Comparison of ENCODE assay signal across 27 cellular contexts in the genomic region with DNA sequence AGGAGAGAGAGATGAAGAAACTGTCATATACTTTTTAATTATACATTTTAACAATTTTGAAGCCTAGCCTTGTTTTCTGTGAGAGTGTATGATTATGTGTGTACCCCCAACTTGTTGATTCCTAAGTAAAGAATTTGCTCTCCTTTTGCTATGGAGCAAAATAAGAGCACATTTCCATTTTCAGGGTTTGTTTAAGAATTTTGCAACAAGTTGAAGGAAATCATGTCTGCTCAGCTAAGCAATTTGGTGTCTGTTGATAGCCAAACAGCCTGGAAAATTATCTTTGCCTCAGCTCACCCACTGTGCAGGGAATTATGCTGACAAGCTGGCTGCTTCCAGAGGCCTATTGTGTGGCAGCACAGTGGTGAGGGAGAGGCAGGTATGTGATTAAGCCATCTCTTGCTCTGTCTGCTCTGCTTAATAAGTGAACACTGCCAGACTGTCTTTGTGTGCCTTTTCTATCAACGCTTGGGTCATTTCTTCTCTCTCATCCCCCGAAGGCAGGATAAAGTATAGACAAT.
DNase-seq lines count a peak whose midpoint lies in the region; ATAC-seq and TF ChIP-seq lines count a peak whose summit lies in the region.
"Had no signal": no experiment of that assay in that cellular context is flagged by ENCODE, and none has a peak within 500 bp of the region (broad histone marks: within the 10 kb centered on the region; RNA-seq: fewer than 3 reads in every experiment).

No MANE protein-coding gene starts in this region.

- CTCF ChIA-PET in HEK293T (lab: Yijun Ruan, JAX): interaction anchor here (0.9 kb wide), 1 partner anchor 13 kb away, joined by 3 read pairs; no protein-coding TSS in a partner anchor
- CTCF ChIA-PET in activated CD8-positive, alpha-beta T cell treated with anti-CD3 and anti-CD28 coated beads for 36 hours (lab: Charles Lee): no interaction called here

- no peaks in the 10 kb centered on the region for H3K9me3 Mint-ChIP-seq in neural progenitor cell
- H3K9me3 Mint-ChIP-seq in activated CD8-positive, alpha-beta T cell treated with anti-CD3 and anti-CD28 coated beads for 36 hours: no peaks in the 10 kb centered on the region
- H3K9me3 Mint-ChIP-seq: activated T-cell treated with anti-CD3 and anti-CD28 coated beads, Interleukin-2, amount 50 U/mL, for 24 hours; natural killer cell; stimulated activated effector memory CD8-positive, alpha-beta T cell treated with anti-CD3 and anti-CD28 coated beads, Interleukin-12 subunit alpha, Interleukin-12 subunit beta, amount 100 ng/mL, for 72 hours had no signal

- H3K27ac ChIP-seq in WERI-Rb-1 (no peak overlapping the region), neural progenitor cell (peak overlapping the region; percentile 8)
- H3K27ac ChIP-seq: heart left ventricle, uterus had no signal

- no peak for ATAC-seq in activated CD8-positive, alpha-beta T cell treated with anti-CD3 and anti-CD28 coated beads for 36 hours
- ATAC-seq: activated CD4-positive, CD25-positive, alpha-beta regulatory T cell treated with anti-CD3 and anti-CD28 coated beads, Interleukin-2, amount 50 U/mL, for 24 hours; K562; left colon; natural killer cell; stimulated activated effector memory CD8-positive, alpha-beta T cell treated with anti-CD3 and anti-CD28 coated beads, Interleukin-12 subunit alpha, Interleukin-12 subunit beta, amount 100 ng/mL, for 72 hours had no signal

- H3K27ac Mint-ChIP-seq in neural progenitor cell: no peak overlapping the region
- no peak overlapping the region for H3K27ac Mint-ChIP-seq in activated CD8-positive, alpha-beta T cell treated with anti-CD3 and anti-CD28 coated beads for 36 hours
- H3K27ac Mint-ChIP-seq: activated T-cell treated with anti-CD3 and anti-CD28 coated beads, Interleukin-2, amount 50 U/mL, for 24 hours; CD4-positive, CD25-positive, alpha-beta regulatory T cell; natural killer cell; progenitor cell of endocrine pancreas; stimulated activated effector memory CD8-positive, alpha-beta T cell treated with anti-CD3 and anti-CD28 coated beads, Interleukin-12 subunit alpha, Interleukin-12 subunit beta, amount 100 ng/mL, for 72 hours had no signal

- H2AFZ ChIP-seq in neural progenitor cell (replicated peaks): no peak overlapping the region

- H3K9me3 ChIP-seq in WERI-Rb-1 (ENCODE audit: severe bottlenecking) (no peaks in the 10 kb centered on the region), neural progenitor cell (ENCODE audit: low read depth) (no peaks in the 10 kb centered on the region)
- H3K9me3 ChIP-seq: heart left ventricle, uterus had no signal

- H3K36me3 Mint-ChIP-seq in neural progenitor cell: no peaks in the 10 kb centered on the region
- H3K36me3 Mint-ChIP-seq in activated CD8-positive, alpha-beta T cell treated with anti-CD3 and anti-CD28 coated beads for 36 hours (ENCODE audit: low read depth): no peaks in the 10 kb centered on the region
- H3K36me3 Mint-ChIP-seq: CD4-positive, CD25-positive, alpha-beta regulatory T cell; natural killer cell; stimulated activated effector memory CD8-positive, alpha-beta T cell treated with anti-CD3 and anti-CD28 coated beads, Interleukin-12 subunit alpha, Interleukin-12 subunit beta, amount 100 ng/mL, for 72 hours had no signal

- TF ChIP-seq CTCF in WERI-Rb-1 (IDR thresholded peaks at IDR 0.05; ENCODE audit: low read depth, low read length) (no peak), neural progenitor cell (IDR thresholded peaks at IDR 0.05) (no peak)
- no peak for TF ChIP-seq CTCF in activated CD8-positive, alpha-beta T cell treated with anti-CD3 and anti-CD28 coated beads for 36 hours (IDR thresholded peaks at IDR 0.05)

- peaks cover 29% of the 10 kb centered on the region for H3K4me1 Mint-ChIP-seq in neural progenitor cell
- H3K4me1 Mint-ChIP-seq in activated CD8-positive, alpha-beta T cell treated with anti-CD3 and anti-CD28 coated beads for 36 hours (ENCODE audit: low read depth): no peaks in the 10 kb centered on the region
- H3K4me1 Mint-ChIP-seq: CD4-positive, CD25-positive, alpha-beta regulatory T cell; stimulated activated effector memory CD8-positive, alpha-beta T cell treated with anti-CD3 and anti-CD28 coated beads, Interleukin-12 subunit alpha, Interleukin-12 subunit beta, amount 100 ng/mL, for 72 hours had no signal

- H3K4me3 ChIP-seq in WERI-Rb-1 (ENCODE audit: low read depth, low read length) (no peak overlapping the region), neural progenitor cell (peak overlapping the region; percentile 22)
- H3K4me3 ChIP-seq: heart left ventricle, K562, uterus had no signal

- peak overlapping the region; percentile 70 for H3K4me2 ChIP-seq in neural progenitor cell

- POLR2A ChIA-PET in HEK293T (lab: Yijun Ruan, JAX): no interaction called here
- POLR2A ChIA-PET in activated CD8-positive, alpha-beta T cell treated with anti-CD3 and anti-CD28 coated beads for 36 hours (lab: Charles Lee): no interaction called here

- H3K4me1 ChIP-seq in neural progenitor cell: peaks cover 33% of the 10 kb centered on the region

- no peak overlapping the region for H3K4me3 Mint-ChIP-seq in neural progenitor cell
- no peak overlapping the region for H3K4me3 Mint-ChIP-seq in activated CD8-positive, alpha-beta T cell treated with anti-CD3 and anti-CD28 coated beads for 36 hours
- H3K4me3 Mint-ChIP-seq: activated T-cell treated with anti-CD3 and anti-CD28 coated beads, Interleukin-2, amount 50 U/mL, for 24 hours; CD4-positive, CD25-positive, alpha-beta regulatory T cell; natural killer cell; stimulated activated effector memory CD8-positive, alpha-beta T cell treated with anti-CD3 and anti-CD28 coated beads, Interleukin-12 subunit alpha, Interleukin-12 subunit beta, amount 100 ng/mL, for 72 hours had no signal

- intact Hi-C loops in activated CD8-positive, alpha-beta T cell treated with anti-CD3 and anti-CD28 coated beads for 36 hours (cut with micrococcal nuclease): no loop called here

- H4K20me1 ChIP-seq in neural progenitor cell (ENCODE audit: low read depth): peaks cover 5% of the 10 kb centered on the region

- no peak overlapping the region for H3K9ac ChIP-seq in neural progenitor cell

- H3K27me3 ChIP-seq in WERI-Rb-1 (ENCODE audit: insufficient read depth, low read depth, severe bottlenecking) (no peaks in the 10 kb centered on the region), neural progenitor cell (no peaks in the 10 kb centered on the region)
- H3K27me3 ChIP-seq: uterus had no signal

- H3F3A ChIP-seq in neural progenitor cell (ENCODE audit: low read depth): peaks cover 14% of the 10 kb centered on the region

- DNase-seq in HEK293T (ENCODE audit: extremely low spot score): peak; percentile 15
- peak; percentile 38 for DNase-seq in NCI-H2081 treated with DMSO at 0.1 percent for 48 hours (lab: John Stamatoyannopoulos, UW)
- DNase-seq in WERI-Rb-1: peak; percentile 21
- peak; percentile 80 for DNase-seq in neural progenitor cell (ENCODE audit: low spot score)
- no peak for DNase-seq in NCI-H1436 treated with DMSO at 0.1 percent for 48 hours (lab: John Stamatoyannopoulos, UW)
- no peak for DNase-seq in HT-29 (ENCODE audit: low spot score)
- DNase-seq in activated CD8-positive, alpha-beta T cell treated with anti-CD3 and anti-CD28 coated beads for 36 hours: no peak
- DNase-seq: activated CD8-positive, alpha-beta memory T cell treated with anti-CD3 and anti-CD28 coated beads for 24 hours; activated naive CD4-positive, alpha-beta T cell treated with Interleukin-2 at 50 U/mL for 16 hours; activated T-cell treated with anti-CD3 and anti-CD28 coated beads, Interleukin-2, amount 50 U/mL, for 24 hours; CD4-positive, CD25-positive, alpha-beta regulatory T cell; dermis blood vessel endothelial cell; DMS153; HCEC 1CT; heart left ventricle; left colon; MM.1S; natural killer cell; NCI-H1694 treated with DMSO at 0.1 percent for 48 hours; NCI-H510A treated with DMSO at 0.1 percent for 48 hours; stimulated activated CD4-positive, alpha-beta T cell treated with anti-CD3 and anti-CD28 coated beads, Interleukin-1b, Interleukin-23, amount 100 ng/mL, for 48 hours; SW 1271; uterus had no signal

- no peaks in the 10 kb centered on the region for H3K27me3 Mint-ChIP-seq in neural progenitor cell (ENCODE audit: insufficient read depth, low read depth)
- H3K27me3 Mint-ChIP-seq in activated CD8-positive, alpha-beta T cell treated with anti-CD3 and anti-CD28 coated beads for 36 hours: peaks cover 2% of the 10 kb centered on the region

- no peaks in the 10 kb centered on the region for H3K36me3 ChIP-seq in WERI-Rb-1
- H3K36me3 ChIP-seq in neural progenitor cell: no peaks in the 10 kb centered on the region
- H3K36me3 ChIP-seq: heart left ventricle, uterus had no signal

- no peaks in the 10 kb centered on the region for H3K79me2 ChIP-seq in neural progenitor cell (ENCODE audit: low read depth)

TF ChIP-seq in HEK293T, 16 proteins besides CTCF, POLR2A, EP300 and RAD21:
- TF ChIP-seq NFRKB (IDR thresholded peaks at IDR 0.05): no peak
- TF ChIP-seq TARDBP (IDR thresholded peaks at IDR 0.05): no peak
- TF ChIP-seq CTBP1 (IDR thresholded peaks at IDR 0.05; ENCODE audit: borderline replicate concordance): no peak
- TF ChIP-seq ELF4 (IDR thresholded peaks at IDR 0.05): no peak
TF ChIP-seq in HEK293T: peak in this region for 0.

Comparison
In these comparisons a context has a peak if more than half of its experiments do, and no peak if none do; other contexts are left out.
1. DNase-seq: peak in HEK293T (single experiment), NCI-H2081 treated with DMSO at 0.1 percent for 48 hours (single experiment), WERI-Rb-1 (single experiment) and neural progenitor cell (single experiment); none in NCI-H1436 treated with DMSO at 0.1 percent for 48 hours (single experiment), HT-29 (single experiment) and activated CD8-positive, alpha-beta T cell treated with anti-CD3 and anti-CD28 coated beads for 36 hours (single experiment).